ENCODE assay signal across 9 cellular contexts in genomic region chr20:38298768-38299288, GRCh38. TPM values are rescaled to one million over a fixed set of nuclear protein-coding genes. Genes with fewer than 3 reads are reported as not detected.
DNase-seq lines count a peak whose midpoint lies in the region; ATAC-seq and TF ChIP-seq lines count a peak whose summit lies in the region.
"Had no signal": no experiment of that assay in that cellular context is flagged by ENCODE, and none has a peak within 500 bp of the region (broad histone marks: within the 10 kb centered on the region; RNA-seq: fewer than 3 reads in every experiment).

No MANE protein-coding gene starts in this region.

- no peaks in the 10 kb centered on the region for H3K36me3 Mint-ChIP-seq in nephron progenitor cell (ENCODE audit: low read depth)

- H3K4me3 ChIP-seq in fibroblast of villous mesenchyme (ENCODE audit: low read depth, low read length) = no peak overlapping the region
- no peak overlapping the region for H3K4me3 ChIP-seq in aorta (ENCODE audit: low read length in 2 of 2)

- no peaks in the 10 kb centered on the region for H3K4me1 ChIP-seq in aorta (ENCODE audit: control insufficient read depth in 1 of 2, insufficient read depth in 2 of 2, low read length in 2 of 2)

- peak overlapping the region; percentile 98 for H3K27ac Mint-ChIP-seq in nephron progenitor cell

- H3K27me3 Mint-ChIP-seq in nephron progenitor cell (ENCODE audit: low read depth, poor library complexity) = peaks cover 26% of the 10 kb centered on the region

- H3K27me3 ChIP-seq in aorta (ENCODE audit: control insufficient read depth in 1 of 2, insufficient read depth in 2 of 2, low read length in 1 of 2) = no peaks in the 10 kb centered on the region

- peak; percentile 92 for ATAC-seq in aorta (ENCODE audit: low FRiP score)
- no peak for ATAC-seq in GM19463 (IDR thresholded peaks at IDR 0.05; ENCODE audit: unreplicated experiment)
- ATAC-seq in GM19467 (IDR thresholded peaks at IDR 0.05; ENCODE audit: unreplicated experiment) = no peak
- ATAC-seq in HG02938 (IDR thresholded peaks at IDR 0.05; ENCODE audit: unreplicated experiment) = no peak

- H3K9me3 Mint-ChIP-seq in nephron progenitor cell = no peaks in the 10 kb centered on the region

- peak; percentile 53 for DNase-seq in activated effector memory CD4-positive, alpha-beta T cell treated with anti-CD3 and anti-CD28 coated beads, Interleukin-2, amount 50 U/mL, for 16 hours
- no peak for DNase-seq in activated effector memory CD4-positive, alpha-beta T cell treated with Interleukin-2 at 50 U/mL for 16 hours
- DNase-seq in fibroblast of villous mesenchyme (ENCODE audit: low read depth) (peak; percentile 78), nephron progenitor cell (no peak), aorta (peak; percentile 90 to 91)

- TF ChIP-seq CTCF in fibroblast of villous mesenchyme (IDR thresholded peaks at IDR 0.05; ENCODE audit: insufficient read depth, low read depth, low read length) = no peak
- no peak for TF ChIP-seq CTCF in nephron progenitor cell (IDR thresholded peaks at IDR 0.05)

- peak overlapping the region; percentile 53 to 71 for H3K27ac ChIP-seq in aorta (ENCODE audit: low read depth in 1 of 2, low read length in 2 of 2)

- H3K4me1 Mint-ChIP-seq in nephron progenitor cell = peaks cover 45% of the 10 kb centered on the region

- WGBS in aorta, 2 donors = 2% methylated on average over 13 of the region's 13 CpGs

- no peaks in the 10 kb centered on the region for H3K36me3 ChIP-seq in aorta (ENCODE audit: control insufficient read depth in 1 of 2, insufficient read depth in 2 of 2, low read length in 1 of 2)

- no peak overlapping the region for H3K4me3 Mint-ChIP-seq in nephron progenitor cell

- H3K9me3 ChIP-seq in aorta (ENCODE audit: control insufficient read depth, low read length) = no peaks in the 10 kb centered on the region

- intact Hi-C loops in aorta (cut with DNase I) = loop anchor here (5.0 to 10.0 kb wide), 2 partner anchors 57 to 244 kb away; no protein-coding TSS in a partner anchor

RNA-seq across cellular contexts. Expression of gene BPI, which starts 5.1 kb away (rescaled TPM):
- total RNA-seq in fibroblast of villous mesenchyme (not detected in 2 replicates), aorta (under 1 TPM; 0.19 to 0.51 TPM)
- polyA plus RNA-seq in aorta = under 1 TPM in 1 of 2 donors, not detected in 1; 0.82 TPM
- total RNA-seq: A172 had no signal

RNA-seq across cellular contexts. Expression of gene KIAA1755, which starts 38.3 kb away (rescaled TPM):
- total RNA-seq in fibroblast of villous mesenchyme (0.64 and 1.3 TPM in 2 replicates), aorta (10 to 100 TPM in 1 of 2 donors, 1 to 10 TPM in 1; 9.3 to 46.4 TPM)
- 10 to 100 TPM in 1 of 2 donors, 1 to 10 TPM in 1; 2.0 to 31.9 TPM for polyA plus RNA-seq in aorta

RNA-seq across cellular contexts. Expression of gene LBP, which starts 47.5 kb away (rescaled TPM):
- total RNA-seq in fibroblast of villous mesenchyme (not detected in 2 replicates), aorta (1 to 10 TPM; 2.7 to 7.8 TPM)
- polyA plus RNA-seq in aorta = under 1 TPM; 0.20 to 0.25 TPM
- total RNA-seq: A172 had no signal

Comparison
In these comparisons a context has a peak if more than half of its experiments do, and no peak if none do; other contexts are left out.
1. DNase-seq: peak in activated effector memory CD4-positive, alpha-beta T cell treated with anti-CD3 and anti-CD28 coated beads, Interleukin-2, amount 50 U/mL, for 16 hours (single experiment), fibroblast of villous mesenchyme (single experiment) and aorta (2 of 2); none in activated effector memory CD4-positive, alpha-beta T cell treated with Interleukin-2 at 50 U/mL for 16 hours (single experiment) and nephron progenitor cell (single experiment).